Comparison of ENCODE assay signal across 1 cellular context in genomic region chr19:54159352-54160181, GRCh38.
TF ChIP-seq lines count a peak whose summit lies in the region.

TSS of gene LENG1 (minus strand) at chr19:54159721. CDS start at chr19:54159695, 26 bp downstream.

TF ChIP-seq in GM12878, 131 proteins besides CTCF, POLR2A, EP300 and RAD21 (continued from another document and continues in another):
- TF ChIP-seq GATAD2B (conservative IDR thresholded peaks at IDR 0.05; ENCODE audit: low read depth) (peak; percentile 7; the same call in 1 of the 2 replicates), CUX1 (IDR thresholded peaks at IDR 0.05; ENCODE audit: insufficient replicate concordance, low read depth, low read length) (no peak), PAX8 (IDR thresholded peaks at IDR 0.05) (no peak), YY1 (IDR thresholded peaks at IDR 0.05; ENCODE audit: low read depth, low read length) (peak; percentile 91), BRCA1 (IDR thresholded peaks at IDR 0.05; ENCODE audit: low read depth, low read length) (no peak), CBX3 (IDR thresholded peaks at IDR 0.05; ENCODE audit: borderline replicate concordance, low read depth) (no peak), PAX5 (IDR thresholded peaks at IDR 0.05; ENCODE audit: borderline replicate concordance, low read depth, low read length) (no peak), POU2F2 (IDR thresholded peaks at IDR 0.05; ENCODE audit: borderline replicate concordance, low read depth, low read length) (peak; percentile 82), CHD1 (IDR thresholded peaks at IDR 0.05; ENCODE audit: low read depth, low read length) (no peak), RELB (IDR thresholded peaks at IDR 0.05; ENCODE audit: low read depth) (no peak), ETV6 (conservative IDR thresholded peaks at IDR 0.05 in 1 of 2, IDR thresholded peaks at IDR 0.05 in 1 of 2; ENCODE audit: borderline replicate concordance in 1 of 2, low read depth in 1 of 2) (no peak; a peak in 1 of 4 replicates), ZNF207 (IDR thresholded peaks at IDR 0.05; ENCODE audit: borderline replicate concordance) (peak; percentile 95), RUNX3 (IDR thresholded peaks at IDR 0.05; ENCODE audit: low read length) (peak; percentile 59), NBN (IDR thresholded peaks at IDR 0.05) (peak; percentile 56), KLF5 (IDR thresholded peaks at IDR 0.05; ENCODE audit: partially characterized antibody) (peak; percentile 92), NFIC (IDR thresholded peaks at IDR 0.05; ENCODE audit: low read depth, low read length) (no peak), IRF4 (IDR thresholded peaks at IDR 0.05; ENCODE audit: low read depth, low read length) (no peak), HSF1 (IDR thresholded peaks at IDR 0.05; ENCODE audit: low read depth, low read length) (no peak), POLR2AphosphoS5 (IDR thresholded peaks at IDR 0.05; ENCODE audit: low read length) (peak; percentile 90), ZBED1 (IDR thresholded peaks at IDR 0.05; ENCODE audit: borderline replicate concordance) (no peak), PML (IDR thresholded peaks at IDR 0.05; ENCODE audit: low read length) (peak; percentile 74; the same call in 1 of the 2 replicates), MLLT1 (IDR thresholded peaks at IDR 0.05) (no peak), SRF (IDR thresholded peaks at IDR 0.05; ENCODE audit: low read depth in 2 of 2, low read length in 2 of 2) (no peak), REST (IDR thresholded peaks at IDR 0.05; ENCODE audit: low read depth, low read length) (peak; percentile 23; the same call in 1 of the 2 replicates), WRNIP1 (IDR thresholded peaks at IDR 0.05; ENCODE audit: borderline replicate concordance, low read depth, low read length) (no peak), PKNOX1 (IDR thresholded peaks at IDR 0.05) (peak; percentile 98), NFXL1 (IDR thresholded peaks at IDR 0.05; ENCODE audit: borderline replicate concordance) (no peak), CHD4 (IDR thresholded peaks at IDR 0.05) (no peak), CREB1 (IDR thresholded peaks at IDR 0.05; ENCODE audit: low read depth) (peak; percentile 90), E4F1 (IDR thresholded peaks at IDR 0.05; ENCODE audit: borderline replicate concordance, partially characterized antibody) (peak; percentile 91), IKZF2 (IDR thresholded peaks at IDR 0.05) (no peak; a peak in 1 of 4 replicates), RFX5 (IDR thresholded peaks at IDR 0.05; ENCODE audit: low read depth, low read length) (peak; percentile 90), SMC3 (IDR thresholded peaks at IDR 0.05; ENCODE audit: borderline replicate concordance, low read length) (no peak), MTA2 (IDR thresholded peaks at IDR 0.05; ENCODE audit: low read depth) (no peak), NR2C1 (IDR thresholded peaks at IDR 0.05) (no peak; the same call in 1 of the 2 replicates), EGR1 (IDR thresholded peaks at IDR 0.05; ENCODE audit: borderline replicate concordance in 1 of 2, low read depth in 2 of 2, low read length in 2 of 2) (peak; percentile 62 to 98), NRF1 (conservative IDR thresholded peaks at IDR 0.05; ENCODE audit: low read depth, low read length) (peak; percentile 83), RB1 (IDR thresholded peaks at IDR 0.05; ENCODE audit: borderline replicate concordance) (peak; percentile 68; the same call in 1 of the 2 replicates), PBX3 (IDR thresholded peaks at IDR 0.05; ENCODE audit: insufficient replicate concordance, low read depth, low read length) (peak; percentile 92), SP1 (IDR thresholded peaks at IDR 0.05; ENCODE audit: low read depth, low read length) (peak; percentile 99), LARP7 (IDR thresholded peaks at IDR 0.05) (no peak), MTA3 (IDR thresholded peaks at IDR 0.05; ENCODE audit: borderline replicate concordance, low read length) (no peak), ZNF622 (IDR thresholded peaks at IDR 0.05) (no peak), EED (IDR thresholded peaks at IDR 0.05; ENCODE audit: low read depth) (no peak), EZH2 (IDR thresholded peaks at IDR 0.05; ENCODE audit: borderline replicate concordance, control insufficient read depth, low read depth, low read length) (no peak), TBL1XR1 (IDR thresholded peaks at IDR 0.05; ENCODE audit: low read depth, low read length) (0 out of 2 replicates have a peak, but pooled peaks have one; percentile 25), CEBPB (IDR thresholded peaks at IDR 0.05; ENCODE audit: borderline replicate concordance in 1 of 2, low read depth in 2 of 2, low read length in 2 of 2) (no peak), TCF3 (IDR thresholded peaks at IDR 0.05; ENCODE audit: borderline replicate concordance, insufficient read depth, low read depth, low read length) (peak; percentile 48; the same call in 1 of the 2 replicates)
